In genomic region chr10:101166430-101166829, GRCh38 we compare ENCODE assay signal across 38 cellular contexts. TPM values are rescaled to one million over a fixed set of nuclear protein-coding genes. Genes with fewer than 3 reads are reported as not detected.
"Had no signal": no experiment of that assay in that cellular context is flagged by ENCODE, and none has a peak within 500 bp of the region (broad histone marks: within the 10 kb centered on the region; RNA-seq: fewer than 3 reads in every experiment).

No MANE protein-coding gene starts in this region.

- H3K9me3 ChIP-seq: adrenal gland, ascending aorta, body of pancreas had no signal

- H3K36me3 ChIP-seq: adrenal gland, ascending aorta, brain microvascular endothelial cell, cardiac muscle cell had no signal

- H3K4me3 ChIP-seq: adrenal gland, ascending aorta, body of pancreas, cardiac muscle cell had no signal

- DNase-seq: activated effector memory CD4-positive, alpha-beta T cell treated with anti-CD3 and anti-CD28 coated beads, Interleukin-2, amount 50 U/mL, for 16 hours; activated effector memory CD4-positive, alpha-beta T cell treated with Interleukin-2 at 50 U/mL for 16 hours; activated gamma-delta T cell; activated gamma-delta T cell treated with Interleukin-2 at 50 U/mL for 16 hours; activated naive CD4-positive, alpha-beta T cell; activated naive CD4-positive, alpha-beta T cell treated with anti-CD3 and anti-CD28 coated beads for 36 hours; activated naive CD4-positive, alpha-beta T cell treated with anti-CD3 and anti-CD28 coated beads, Interleukin-2, amount 10 ng/mL, durations not matched to agents 7 days and 5 days; activated naive CD4-positive, alpha-beta T cell treated with anti-CD3 and anti-CD28 coated beads, Interleukin-2, amount 50 U/mL, for 16 hours; activated naive CD4-positive, alpha-beta T cell treated with Interleukin-2 at 50 U/mL for 16 hours; activated naive CD8-positive, alpha-beta T cell treated with anti-CD3 and anti-CD28 coated beads for 36 hours; activated naive CD8-positive, alpha-beta T cell treated with anti-CD3 and anti-CD28 coated beads, Interleukin-2, amount 10 ng/mL, durations not matched to agents 7 days and 5 days; activated naive CD8-positive, alpha-beta T cell treated with anti-CD3 and anti-CD28 coated beads, Interleukin-2, amount 50 U/mL, for 24 hours; activated T-cell treated with anti-CD3 and anti-CD28 coated beads, Interleukin-2, amount 50 U/mL, for 1 hour; activated T-cell treated with anti-CD3 and anti-CD28 coated beads, Interleukin-2, amount 50 U/mL, for 24 hours; activated T-cell treated with anti-CD3 and anti-CD28 coated beads, Interleukin-2, amount 50 U/mL, for 4 hours; activated T-cell treated with anti-CD3 and anti-CD28 coated beads, Interleukin-2, amount 50 U/mL, for 48 hours; activated T-cell treated with anti-CD3 and anti-CD28 coated beads, Interleukin-2, amount 50 U/mL, for 72 hours; adrenal gland; amniotic stem cell; amygdala; anterior cingulate cortex; aorta; body of pancreas; brain microvascular endothelial cell; caudate nucleus; central memory CD4-positive, alpha-beta T cell; cerebellar nuclear complex had no signal

- H3K27ac ChIP-seq: adrenal gland, ascending aorta, body of pancreas, brain microvascular endothelial cell, cardiac muscle cell had no signal

- ATAC-seq: activated naive CD4-positive, alpha-beta T cell treated with anti-CD3 and anti-CD28 coated beads, Interleukin-2, amount 50 U/mL, for 72 hours; activated naive CD8-positive, alpha-beta T cell treated with anti-CD3 and anti-CD28 coated beads, Interleukin-2, amount 50 U/mL, for 24 hours; activated T-cell treated with anti-CD3 and anti-CD28 coated beads, Interleukin-2, amount 50 U/mL, for 4 hours; activated T-cell treated with anti-CD3 and anti-CD28 coated beads, Interleukin-2, amount 50 U/mL, for 72 hours; activated T-helper 17 cell treated with anti-CD3 and anti-CD28 coated beads, Interleukin-2, amount 50 U/mL, for 72 hours; body of pancreas had no signal

RNA-seq across cellular contexts. Expression of gene TLX1, which starts 35.3 kb away (rescaled TPM):
- total RNA-seq: activated naive CD4-positive, alpha-beta T cell treated with anti-CD3 and anti-CD28 coated beads for 36 hours; activated naive CD4-positive, alpha-beta T cell treated with anti-CD3 and anti-CD28 coated beads, Interleukin-2, amount 50 U/mL, for 72 hours; activated naive CD8-positive, alpha-beta T cell treated with anti-CD3 and anti-CD28 coated beads for 36 hours; activated naive CD8-positive, alpha-beta T cell treated with anti-CD3 and anti-CD28 coated beads, Interleukin-2, amount 10 ng/mL, durations not matched to agents 7 days and 5 days; activated T-cell treated with anti-CD3 and anti-CD28 coated beads, Interleukin-2, amount 50 U/mL, for 4 hours; activated T-cell treated with anti-CD3 and anti-CD28 coated beads, Interleukin-2, amount 50 U/mL, for 72 hours; activated T-helper 1 cell treated with anti-CD3 and anti-CD28 coated beads, Interleukin-12 subunit alpha, Interleukin-12 subunit beta, Interleukin-2, Interleukin-4 antibody, amounts not matched to agents 30 ng/mL and 10 ng/mL and 1 ng/mL, durations not matched to agents 14 hours and 24 hours and 36 hours; activated T-helper 17 cell treated with anti-CD3 and anti-CD28 coated beads, Interleukin-2, amount 50 U/mL, for 72 hours; activated T-helper 2 cell treated with anti-CD3 and anti-CD28 coated beads, Interferon-gamma antibody, Interleukin-2, Interleukin-4, amounts not matched to agents 10 μg/mL and 5 μg/mL and 100 μg/mL, durations not matched to agents 14 hours and 24 hours and 36 hours; adrenal gland; aorta; ascending aorta; astrocyte; bronchial epithelial cell; cardiac septum; cerebellum; chondrocyte had no signal
- polyA plus RNA-seq: adrenal gland had no signal
